ENCODE assay signal across 1 cellular context in the genomic region with DNA sequence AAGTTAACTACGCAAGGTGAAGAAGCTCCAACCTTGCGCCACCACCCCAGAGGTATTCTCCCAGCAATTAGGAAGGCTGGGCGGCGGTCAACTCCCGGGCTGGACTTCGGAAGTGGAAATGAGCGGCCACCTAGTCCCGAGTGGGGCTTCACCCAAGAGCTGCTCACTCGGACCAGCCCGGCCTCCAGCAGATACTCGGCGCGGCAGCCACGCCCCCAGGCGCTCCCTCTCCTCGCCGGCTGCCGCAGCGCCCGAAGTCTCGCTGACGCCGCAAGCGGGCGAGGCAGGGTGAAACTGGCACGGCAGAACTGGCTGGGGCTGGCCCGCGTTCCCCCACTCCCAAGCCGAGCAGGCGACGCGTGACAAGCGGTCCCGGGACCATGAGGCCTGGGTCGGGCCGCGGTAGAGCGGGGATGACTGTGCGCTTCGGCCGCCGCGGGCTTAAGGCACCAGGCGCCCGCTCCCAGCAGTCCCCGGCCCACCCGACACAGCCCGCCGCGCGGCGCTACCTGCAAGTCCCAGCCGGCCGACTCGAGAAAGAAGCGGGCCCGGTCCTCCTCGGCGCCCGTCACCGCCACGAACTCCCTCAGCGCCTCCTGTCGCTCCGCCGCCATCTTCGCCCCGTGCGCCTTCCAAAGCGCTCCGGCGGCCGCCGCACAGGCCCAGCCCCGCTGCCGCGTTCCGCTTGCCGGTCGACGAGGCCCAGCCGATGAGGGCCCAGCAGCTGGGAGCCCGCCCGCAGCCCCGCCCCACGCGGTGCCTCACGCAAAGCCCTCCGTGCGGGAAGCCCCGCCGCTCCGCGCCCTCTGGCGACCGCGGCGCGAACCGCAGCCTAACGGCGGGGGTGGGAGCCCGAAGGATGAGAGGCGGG.
TF ChIP-seq lines count a peak whose summit lies in the region.

A gene (minus strand): TSS at position 639 of the 871 bp plus-strand sequence. CDS start 25 bp downstream, at position 614.

TF ChIP-seq in K562, 482 proteins besides CTCF, POLR2A, EP300 and RAD21 (continued from another document and continues in another):
- no peak for TF ChIP-seq SAFB2 (IDR thresholded peaks at IDR 0.05; ENCODE audit: borderline replicate concordance, low read depth, low read length, severe bottlenecking)
- TF ChIP-seq, protein P1, sequence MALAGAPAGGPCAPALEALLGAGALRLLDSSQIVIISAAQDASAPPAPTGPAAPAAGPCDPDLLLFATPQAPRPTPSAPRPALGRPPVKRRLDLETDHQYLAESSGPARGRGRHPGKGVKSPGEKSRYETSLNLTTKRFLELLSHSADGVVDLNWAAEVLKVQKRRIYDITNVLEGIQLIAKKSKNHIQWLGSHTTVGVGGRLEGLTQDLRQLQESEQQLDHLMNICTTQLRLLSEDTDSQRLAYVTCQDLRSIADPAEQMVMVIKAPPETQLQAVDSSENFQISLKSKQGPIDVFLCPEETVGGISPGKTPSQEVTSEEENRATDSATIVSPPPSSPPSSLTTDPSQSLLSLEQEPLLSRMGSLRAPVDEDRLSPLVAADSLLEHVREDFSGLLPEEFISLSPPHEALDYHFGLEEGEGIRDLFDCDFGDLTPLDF (CRISPR knock-in tag; IDR thresholded peaks at IDR 0.05), result no peak; the same call in 1 of the 2 replicates
- TF ChIP-seq, protein P2, sequence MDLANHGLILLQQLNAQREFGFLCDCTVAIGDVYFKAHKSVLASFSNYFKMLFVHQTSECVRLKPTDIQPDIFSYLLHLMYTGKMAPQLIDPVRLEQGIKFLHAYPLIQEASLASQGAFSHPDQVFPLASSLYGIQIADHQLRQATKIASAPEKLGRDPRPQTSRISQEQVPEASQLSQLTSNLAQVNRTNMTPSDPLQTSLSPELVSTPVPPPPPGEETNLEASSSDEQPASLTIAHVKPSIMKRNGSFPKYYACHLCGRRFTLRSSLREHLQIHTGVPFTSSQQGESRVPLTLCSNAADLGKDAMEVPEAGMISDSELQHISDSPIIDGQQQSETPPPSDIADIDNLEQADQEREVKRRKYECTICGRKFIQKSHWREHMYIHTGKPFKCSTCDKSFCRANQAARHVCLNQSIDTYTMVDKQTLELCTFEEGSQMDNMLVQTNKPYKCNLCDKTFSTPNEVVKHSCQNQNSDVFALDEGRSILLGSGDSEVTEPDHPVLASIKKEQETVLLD (IDR thresholded peaks at IDR 0.05), result no peak
- TF ChIP-seq, protein P3, sequence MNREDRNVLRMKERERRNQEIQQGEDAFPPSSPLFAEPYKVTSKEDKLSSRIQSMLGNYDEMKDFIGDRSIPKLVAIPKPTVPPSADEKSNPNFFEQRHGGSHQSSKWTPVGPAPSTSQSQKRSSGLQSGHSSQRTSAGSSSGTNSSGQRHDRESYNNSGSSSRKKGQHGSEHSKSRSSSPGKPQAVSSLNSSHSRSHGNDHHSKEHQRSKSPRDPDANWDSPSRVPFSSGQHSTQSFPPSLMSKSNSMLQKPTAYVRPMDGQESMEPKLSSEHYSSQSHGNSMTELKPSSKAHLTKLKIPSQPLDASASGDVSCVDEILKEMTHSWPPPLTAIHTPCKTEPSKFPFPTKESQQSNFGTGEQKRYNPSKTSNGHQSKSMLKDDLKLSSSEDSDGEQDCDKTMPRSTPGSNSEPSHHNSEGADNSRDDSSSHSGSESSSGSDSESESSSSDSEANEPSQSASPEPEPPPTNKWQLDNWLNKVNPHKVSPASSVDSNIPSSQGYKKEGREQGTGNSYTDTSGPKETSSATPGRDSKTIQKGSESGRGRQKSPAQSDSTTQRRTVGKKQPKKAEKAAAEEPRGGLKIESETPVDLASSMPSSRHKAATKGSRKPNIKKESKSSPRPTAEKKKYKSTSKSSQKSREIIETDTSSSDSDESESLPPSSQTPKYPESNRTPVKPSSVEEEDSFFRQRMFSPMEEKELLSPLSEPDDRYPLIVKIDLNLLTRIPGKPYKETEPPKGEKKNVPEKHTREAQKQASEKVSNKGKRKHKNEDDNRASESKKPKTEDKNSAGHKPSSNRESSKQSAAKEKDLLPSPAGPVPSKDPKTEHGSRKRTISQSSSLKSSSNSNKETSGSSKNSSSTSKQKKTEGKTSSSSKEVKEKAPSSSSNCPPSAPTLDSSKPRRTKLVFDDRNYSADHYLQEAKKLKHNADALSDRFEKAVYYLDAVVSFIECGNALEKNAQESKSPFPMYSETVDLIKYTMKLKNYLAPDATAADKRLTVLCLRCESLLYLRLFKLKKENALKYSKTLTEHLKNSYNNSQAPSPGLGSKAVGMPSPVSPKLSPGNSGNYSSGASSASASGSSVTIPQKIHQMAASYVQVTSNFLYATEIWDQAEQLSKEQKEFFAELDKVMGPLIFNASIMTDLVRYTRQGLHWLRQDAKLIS (CRISPR knock-in tag; IDR thresholded peaks at IDR 0.05), result peak; percentile 74; the same call in 1 of the 2 replicates
- TF ChIP-seq PHF8 (IDR thresholded peaks at IDR 0.05; ENCODE audit: borderline replicate concordance, low read length), result peak; percentile 82
- TF ChIP-seq HDAC1 (IDR thresholded peaks at IDR 0.05), result peak in 1 of 2 experiments; percentile 94; a peak in 2 of 4 replicates
- TF ChIP-seq SIX5 (IDR thresholded peaks at IDR 0.05; ENCODE audit: borderline replicate concordance in 1 of 2, insufficient read depth in 1 of 2, low read depth in 1 of 2, low read length in 2 of 2), result peak in 1 of 2 experiments; percentile 36; a peak in 1 of 4 replicates
- no peak for TF ChIP-seq ZNF584 (CRISPR knock-in tag; IDR thresholded peaks at IDR 0.05; ENCODE audit: low read depth)
- peak; percentile 97; the same call in 1 of the 2 replicates for TF ChIP-seq KAT7 (CRISPR knock-in tag; IDR thresholded peaks at IDR 0.05; ENCODE audit: borderline replicate concordance)
- TF ChIP-seq, protein P4, sequence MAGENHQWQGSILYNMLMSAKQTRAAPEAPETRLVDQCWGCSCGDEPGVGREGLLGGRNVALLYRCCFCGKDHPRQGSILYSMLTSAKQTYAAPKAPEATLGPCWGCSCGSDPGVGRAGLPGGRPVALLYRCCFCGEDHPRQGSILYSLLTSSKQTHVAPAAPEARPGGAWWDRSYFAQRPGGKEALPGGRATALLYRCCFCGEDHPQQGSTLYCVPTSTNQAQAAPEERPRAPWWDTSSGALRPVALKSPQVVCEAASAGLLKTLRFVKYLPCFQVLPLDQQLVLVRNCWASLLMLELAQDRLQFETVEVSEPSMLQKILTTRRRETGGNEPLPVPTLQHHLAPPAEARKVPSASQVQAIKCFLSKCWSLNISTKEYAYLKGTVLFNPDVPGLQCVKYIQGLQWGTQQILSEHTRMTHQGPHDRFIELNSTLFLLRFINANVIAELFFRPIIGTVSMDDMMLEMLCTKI (IDR thresholded peaks at IDR 0.05; ENCODE audit: partially characterized antibody), result no peak
- peak; percentile 85 for TF ChIP-seq PHF20 (IDR thresholded peaks at IDR 0.05; ENCODE audit: partially characterized antibody)
- no peak for TF ChIP-seq NFYB (IDR thresholded peaks at IDR 0.05; ENCODE audit: extremely low read depth, insufficient read length)
- no peak for TF ChIP-seq SETDB1 (IDR thresholded peaks at IDR 0.05; ENCODE audit: low read length)
- peak; percentile 45; the same call in 1 of the 2 replicates for TF ChIP-seq STAG1 (CRISPR knock-in tag; IDR thresholded peaks at IDR 0.05; ENCODE audit: borderline replicate concordance)
- peak; percentile 82; the same call in 1 of the 2 replicates for TF ChIP-seq KLF13 (tag; IDR thresholded peaks at IDR 0.05; ENCODE audit: borderline replicate concordance, low read depth)
- no peak for TF ChIP-seq BRCA1 (IDR thresholded peaks at IDR 0.05)
- peak; percentile 50; the same call in 1 of the 2 replicates for TF ChIP-seq BRCA1 (CRISPR knock-in tag; IDR thresholded peaks at IDR 0.05)
- TF ChIP-seq, protein P5, sequence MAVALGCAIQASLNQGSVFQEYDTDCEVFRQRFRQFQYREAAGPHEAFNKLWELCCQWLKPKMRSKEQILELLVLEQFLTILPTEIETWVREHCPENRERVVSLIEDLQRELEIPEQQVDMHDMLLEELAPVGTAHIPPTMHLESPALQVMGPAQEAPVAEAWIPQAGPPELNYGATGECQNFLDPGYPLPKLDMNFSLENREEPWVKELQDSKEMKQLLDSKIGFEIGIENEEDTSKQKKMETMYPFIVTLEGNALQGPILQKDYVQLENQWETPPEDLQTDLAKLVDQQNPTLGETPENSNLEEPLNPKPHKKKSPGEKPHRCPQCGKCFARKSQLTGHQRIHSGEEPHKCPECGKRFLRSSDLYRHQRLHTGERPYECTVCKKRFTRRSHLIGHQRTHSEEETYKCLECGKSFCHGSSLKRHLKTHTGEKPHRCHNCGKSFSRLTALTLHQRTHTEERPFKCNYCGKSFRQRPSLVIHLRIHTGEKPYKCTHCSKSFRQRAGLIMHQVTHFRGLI (CRISPR knock-in tag; IDR thresholded peaks at IDR 0.05), result no peak
- TF ChIP-seq POLR3G (IDR thresholded peaks at IDR 0.05; ENCODE audit: extremely low read depth, insufficient read length, insufficient replicate concordance), result no peak
- TF ChIP-seq SOX6 (IDR thresholded peaks at IDR 0.05), result peak; percentile 61; the same call in 1 of the 2 replicates
- TF ChIP-seq ZNF316 (IDR thresholded peaks at IDR 0.05), result peak; percentile 75
- TF ChIP-seq, protein P6, sequence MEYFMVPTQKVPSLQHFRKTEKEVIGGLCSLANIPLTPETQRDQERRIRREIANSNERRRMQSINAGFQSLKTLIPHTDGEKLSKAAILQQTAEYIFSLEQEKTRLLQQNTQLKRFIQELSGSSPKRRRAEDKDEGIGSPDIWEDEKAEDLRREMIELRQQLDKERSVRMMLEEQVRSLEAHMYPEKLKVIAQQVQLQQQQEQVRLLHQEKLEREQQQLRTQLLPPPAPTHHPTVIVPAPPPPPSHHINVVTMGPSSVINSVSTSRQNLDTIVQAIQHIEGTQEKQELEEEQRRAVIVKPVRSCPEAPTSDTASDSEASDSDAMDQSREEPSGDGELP (CRISPR knock-in tag; IDR thresholded peaks at IDR 0.05; ENCODE audit: borderline replicate concordance), result peak; percentile 92
- TF ChIP-seq POU5F1 (IDR thresholded peaks at IDR 0.05; ENCODE audit: borderline replicate concordance, low read depth, low read length, partially characterized antibody), result no peak
- TF ChIP-seq ZNF766 (CRISPR knock-in tag; conservative IDR thresholded peaks at IDR 0.05), result 0 out of 2 replicates have a peak, but pooled peaks have one; percentile 47
- TF ChIP-seq GTF2E2 (tag; IDR thresholded peaks at IDR 0.05), result peak; percentile 96
- no peak for TF ChIP-seq BMI1 (IDR thresholded peaks at IDR 0.05; ENCODE audit: low read length)
- TF ChIP-seq U2AF1 (optimal IDR thresholded peaks at IDR 0.05; ENCODE audit: low read depth, low read length), result peak; percentile 51
- TF ChIP-seq EGR1 (conservative IDR thresholded peaks at IDR 0.05), result peak; percentile 32; the same call in 1 of the 2 replicates
- peak; percentile 95 to 98 for TF ChIP-seq MAZ (CRISPR knock-in tag; conservative IDR thresholded peaks at IDR 0.05 in 1 of 2, IDR thresholded peaks at IDR 0.05 in 1 of 2)
- 0 out of 4 replicates have a peak, but pooled peaks of 1 of the 2 experiments have one; percentile 28 for TF ChIP-seq ETV6 (IDR thresholded peaks at IDR 0.05; ENCODE audit: borderline replicate concordance in 1 of 2, low read depth in 2 of 2, low read length in 1 of 2)
- TF ChIP-seq ETV6 (CRISPR knock-in tag; IDR thresholded peaks at IDR 0.05; ENCODE audit: borderline replicate concordance), result 0 out of 2 replicates have a peak, but pooled peaks have one; percentile 61
- TF ChIP-seq, protein P7, sequence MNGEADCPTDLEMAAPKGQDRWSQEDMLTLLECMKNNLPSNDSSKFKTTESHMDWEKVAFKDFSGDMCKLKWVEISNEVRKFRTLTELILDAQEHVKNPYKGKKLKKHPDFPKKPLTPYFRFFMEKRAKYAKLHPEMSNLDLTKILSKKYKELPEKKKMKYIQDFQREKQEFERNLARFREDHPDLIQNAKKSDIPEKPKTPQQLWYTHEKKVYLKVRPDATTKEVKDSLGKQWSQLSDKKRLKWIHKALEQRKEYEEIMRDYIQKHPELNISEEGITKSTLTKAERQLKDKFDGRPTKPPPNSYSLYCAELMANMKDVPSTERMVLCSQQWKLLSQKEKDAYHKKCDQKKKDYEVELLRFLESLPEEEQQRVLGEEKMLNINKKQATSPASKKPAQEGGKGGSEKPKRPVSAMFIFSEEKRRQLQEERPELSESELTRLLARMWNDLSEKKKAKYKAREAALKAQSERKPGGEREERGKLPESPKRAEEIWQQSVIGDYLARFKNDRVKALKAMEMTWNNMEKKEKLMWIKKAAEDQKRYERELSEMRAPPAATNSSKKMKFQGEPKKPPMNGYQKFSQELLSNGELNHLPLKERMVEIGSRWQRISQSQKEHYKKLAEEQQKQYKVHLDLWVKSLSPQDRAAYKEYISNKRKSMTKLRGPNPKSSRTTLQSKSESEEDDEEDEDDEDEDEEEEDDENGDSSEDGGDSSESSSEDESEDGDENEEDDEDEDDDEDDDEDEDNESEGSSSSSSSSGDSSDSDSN (IDR thresholded peaks at IDR 0.05; ENCODE audit: borderline replicate concordance in 1 of 2, low read depth in 2 of 2, low read length in 2 of 2), result peak; percentile 86 to 95; a peak in 3 of 4 replicates
- peak; percentile 95 for TF ChIP-seq ZFX (CRISPR knock-in tag; IDR thresholded peaks at IDR 0.05)
- peak; percentile 14 for TF ChIP-seq PCBP2 (IDR thresholded peaks at IDR 0.05; ENCODE audit: low read depth, low read length, poor library complexity, severe bottlenecking)
- no peak for TF ChIP-seq FOXM1 (IDR thresholded peaks at IDR 0.05; ENCODE audit: low read depth)
- 0 out of 2 replicates have a peak, but pooled peaks have one; percentile 90 for TF ChIP-seq FOXM1 (CRISPR knock-in tag; IDR thresholded peaks at IDR 0.05; ENCODE audit: low read depth)
- TF ChIP-seq, protein P8, sequence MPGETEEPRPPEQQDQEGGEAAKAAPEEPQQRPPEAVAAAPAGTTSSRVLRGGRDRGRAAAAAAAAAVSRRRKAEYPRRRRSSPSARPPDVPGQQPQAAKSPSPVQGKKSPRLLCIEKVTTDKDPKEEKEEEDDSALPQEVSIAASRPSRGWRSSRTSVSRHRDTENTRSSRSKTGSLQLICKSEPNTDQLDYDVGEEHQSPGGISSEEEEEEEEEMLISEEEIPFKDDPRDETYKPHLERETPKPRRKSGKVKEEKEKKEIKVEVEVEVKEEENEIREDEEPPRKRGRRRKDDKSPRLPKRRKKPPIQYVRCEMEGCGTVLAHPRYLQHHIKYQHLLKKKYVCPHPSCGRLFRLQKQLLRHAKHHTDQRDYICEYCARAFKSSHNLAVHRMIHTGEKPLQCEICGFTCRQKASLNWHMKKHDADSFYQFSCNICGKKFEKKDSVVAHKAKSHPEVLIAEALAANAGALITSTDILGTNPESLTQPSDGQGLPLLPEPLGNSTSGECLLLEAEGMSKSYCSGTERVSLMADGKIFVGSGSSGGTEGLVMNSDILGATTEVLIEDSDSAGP (CRISPR knock-in tag; IDR thresholded peaks at IDR 0.05), result peak; percentile 77
- peak; percentile 26; the same call in 1 of the 2 replicates for TF ChIP-seq IRF2 (CRISPR knock-in tag; IDR thresholded peaks at IDR 0.05)
- TF ChIP-seq NCOA2 (IDR thresholded peaks at IDR 0.05; ENCODE audit: partially characterized antibody in 2 of 2), result no peak
- peak; percentile 91 for TF ChIP-seq XRCC5 (IDR thresholded peaks at IDR 0.05; ENCODE audit: low read depth, low read length)
- TF ChIP-seq, protein P9, sequence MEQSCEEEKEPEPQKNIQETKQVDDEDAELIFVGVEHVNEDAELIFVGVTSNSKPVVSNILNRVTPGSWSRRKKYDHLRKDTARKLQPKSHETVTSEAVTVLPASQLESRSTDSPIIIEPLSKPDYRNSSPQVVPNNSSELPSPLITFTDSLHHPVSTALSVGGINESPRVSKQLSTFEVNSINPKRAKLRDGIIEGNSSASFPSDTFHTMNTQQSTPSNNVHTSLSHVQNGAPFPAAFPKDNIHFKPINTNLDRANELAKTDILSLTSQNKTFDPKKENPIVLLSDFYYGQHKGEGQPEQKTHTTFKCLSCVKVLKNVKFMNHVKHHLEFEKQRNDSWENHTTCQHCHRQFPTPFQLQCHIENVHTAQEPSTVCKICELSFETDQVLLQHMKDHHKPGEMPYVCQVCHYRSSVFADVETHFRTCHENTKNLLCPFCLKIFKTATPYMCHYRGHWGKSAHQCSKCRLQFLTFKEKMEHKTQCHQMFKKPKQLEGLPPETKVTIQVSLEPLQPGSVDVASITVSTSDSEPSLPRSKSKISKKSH (CRISPR knock-in tag; IDR thresholded peaks at IDR 0.05), result no peak
- no peak for TF ChIP-seq NFIX (CRISPR knock-in tag; IDR thresholded peaks at IDR 0.05; ENCODE audit: low read depth)
- peak; percentile 30; the same call in 1 of the 2 replicates for TF ChIP-seq NFE2 (IDR thresholded peaks at IDR 0.05; ENCODE audit: low read depth)
